In the genomic region with DNA sequence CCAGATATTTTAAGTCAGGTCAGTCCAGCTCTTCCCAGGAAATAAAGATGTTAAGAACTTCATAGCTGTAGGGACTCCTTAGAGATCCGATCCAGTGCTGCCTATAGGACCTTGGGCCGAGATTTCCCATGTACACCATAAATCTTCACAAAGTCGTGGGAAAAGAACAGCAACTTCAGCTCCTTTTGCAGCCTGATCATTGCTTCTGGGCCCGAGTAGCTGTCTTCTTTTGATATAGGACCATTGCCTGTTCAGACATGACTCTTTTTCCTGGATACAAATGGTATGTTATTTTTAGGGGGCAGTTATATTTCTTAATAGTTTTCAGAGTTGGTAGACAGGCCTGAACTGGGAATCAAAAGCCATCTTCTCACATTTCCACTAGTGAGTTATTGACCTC, we compare ENCODE assay signal across 12 cellular contexts. TPM values are rescaled to one million over a fixed set of nuclear protein-coding genes. Genes with fewer than 3 reads are reported as not detected.
DNase-seq lines count a peak whose midpoint lies in the region; ATAC-seq and TF ChIP-seq lines count a peak whose summit lies in the region.
"Had no signal": no experiment of that assay in that cellular context is flagged by ENCODE, and none has a peak within 500 bp of the region (broad histone marks: within the 10 kb centered on the region; RNA-seq: fewer than 3 reads in every experiment).

No MANE protein-coding gene starts in this region.

- H2AFZ ChIP-seq in mammary epithelial cell (ENCODE audit: low read depth, low read length): no peak overlapping the region

- ATAC-seq in Right ventricle myocardium superior (ENCODE audit: poor library complexity): no peak
- ATAC-seq: effector memory CD8-positive, alpha-beta T cell had no signal

- BruUV-seq in mammary epithelial cell (replicated peaks; lab: Mats Ljungman, UMichigan): no TSS peak

- no peaks in the 10 kb centered on the region for H4K20me1 ChIP-seq in mammary epithelial cell (ENCODE audit: insufficient read depth, low read length)

- in situ Hi-C loops in mammary epithelial cell (cut with MboI; ENCODE audit: low sequenced_read_pairs in 2 of 2): no loop called here

- WGBS in mammary epithelial cell (ENCODE audit: low coverage, missing lambda C conversion rate): 16% methylated on average over 3 of the region's 4 CpGs

- TF ChIP-seq CTCF in left ventricle myocardium inferior (IDR thresholded peaks at IDR 0.05; ENCODE audit: borderline replicate concordance): no peak
- no peak for TF ChIP-seq CTCF in mammary epithelial cell (conservative IDR thresholded peaks at IDR 0.05 in 1 of 2, IDR thresholded peaks at IDR 0.05 in 1 of 2; ENCODE audit: extremely low read depth in 1 of 2, insufficient read depth in 1 of 2, low read depth in 1 of 2, low read length in 2 of 2)

- DNase-seq in left ventricle myocardium inferior (no peak), Right ventricle myocardium superior (no peak), mammary epithelial cell (peak; percentile 38), myocyte (ENCODE audit: low read depth) (peak; percentile 32), anterior cingulate cortex (lab: John Stamatoyannopoulos, UW) (no peak), middle frontal gyrus (ENCODE audit: extremely low spot score, low spot score) (no peak)
- no peak for DNase-seq in stimulated activated naive CD4-positive, alpha-beta T cell (lab: John Stamatoyannopoulos, UW)
- DNase-seq in stimulated activated CD4-positive, alpha-beta T cell treated with anti-CD3 and anti-CD28 coated beads, Interleukin-4, amount 100 ng/mL, for 1 hour: no peak
- DNase-seq: CD8-positive, alpha-beta memory T cell; effector memory CD8-positive, alpha-beta T cell; ovary; WERI-Rb-1 had no signal

- H3K79me2 ChIP-seq in mammary epithelial cell (ENCODE audit: insufficient read depth, low read length): peaks cover 76% of the 10 kb centered on the region

- peak overlapping the region; percentile 83 for H3K4me2 ChIP-seq in mammary epithelial cell (ENCODE audit: insufficient read depth, low read depth, low read length)

- intact Hi-C loops in left ventricle myocardium inferior (cut with micrococcal nuclease): no loop called here
- intact Hi-C loops in Right ventricle myocardium superior (cut with DNase I): no loop called here
- intact Hi-C loops in mammary epithelial cell (cut with micrococcal nuclease): loop anchor here (5.0 kb wide), 1 partner anchor 53 kb away; no protein-coding TSS in a partner anchor

- H3K27me3 ChIP-seq in left ventricle myocardium inferior (ENCODE audit: low read depth): no peaks in the 10 kb centered on the region
- no peaks in the 10 kb centered on the region for H3K27me3 ChIP-seq in mammary epithelial cell (ENCODE audit: insufficient read depth, low read length)
- H3K27me3 ChIP-seq: ovary had no signal

- dilution Hi-C loops in mammary epithelial cell (cut with HindIII; ENCODE audit: low sequenced_read_pairs): no loop called here

- peak overlapping the region; percentile 88 for H3K9ac ChIP-seq in mammary epithelial cell (ENCODE audit: insufficient read depth, low read length)

- peaks cover 30% of the 10 kb centered on the region for H3K4me1 ChIP-seq in left ventricle myocardium inferior
- peaks cover 66% of the 10 kb centered on the region for H3K4me1 ChIP-seq in mammary epithelial cell (ENCODE audit: insufficient read depth, low read length)

- peak overlapping the region; percentile 55 for H3K27ac ChIP-seq in left ventricle myocardium inferior (replicated peaks)
- peak overlapping the region; percentile 95 for H3K27ac ChIP-seq in mammary epithelial cell (ENCODE audit: insufficient read depth, low read depth, low read length)
- H3K27ac ChIP-seq: WERI-Rb-1 had no signal

- H3K36me3 ChIP-seq in left ventricle myocardium inferior: no peaks in the 10 kb centered on the region
- peaks cover 12% of the 10 kb centered on the region for H3K36me3 ChIP-seq in mammary epithelial cell (ENCODE audit: insufficient read depth, low read length)
- H3K36me3 ChIP-seq: ovary, WERI-Rb-1 had no signal

- no peak overlapping the region for H3K4me3 ChIP-seq in left ventricle myocardium inferior
- peak overlapping the region; percentile 19 to 30 (median 27) for H3K4me3 ChIP-seq in mammary epithelial cell (replicated peaks in 1 of 3; ENCODE audit: insufficient read depth in 1 of 3, low read depth in 2 of 3, low read length in 3 of 3)
- H3K4me3 ChIP-seq: ovary had no signal

- CTCF ChIA-PET in mammary epithelial cell (lab: Charles Lee; ENCODE audit: low non-redundant PET): interaction anchor here (0.5 to 0.9 kb wide), 4 partner anchors 34 to 355 kb away, joined by 4 to 6 read pairs (median 6); no protein-coding TSS in a partner anchor

- H3K9me3 ChIP-seq in left ventricle myocardium inferior (replicated peaks) (no peaks in the 10 kb centered on the region), mammary epithelial cell (replicated peaks; ENCODE audit: insufficient read depth, low read length) (no peaks in the 10 kb centered on the region)
- H3K9me3 ChIP-seq: ovary had no signal

RNA-seq across cellular contexts. Expression of a gene that starts 20.5 kb away (rescaled TPM):
- 5.1 TPM for total RNA-seq in left ventricle myocardium inferior
- 4.1 TPM for total RNA-seq in Right ventricle myocardium superior
- 100 to 1,000 TPM in 1 of 2 donors, 10 to 100 TPM in 1; 94.2 to 111 TPM for total RNA-seq in mammary epithelial cell
- 90.3 TPM for polyA plus RNA-seq in mammary epithelial cell
- polyA minus RNA-seq in mammary epithelial cell: 188 TPM
- 6.0 and 8.4 TPM in 2 replicates for total RNA-seq in myocyte
- polyA plus RNA-seq in myocyte (2012): 21.9 TPM

Comparison
In these comparisons a context has a peak if more than half of its experiments do, and no peak if none do; other contexts are left out.
1. DNase-seq: peak in mammary epithelial cell (single experiment) and myocyte (single experiment); none in left ventricle myocardium inferior (single experiment), Right ventricle myocardium superior (single experiment), anterior cingulate cortex (0 of 58), stimulated activated naive CD4-positive, alpha-beta T cell (0 of 6), stimulated activated CD4-positive, alpha-beta T cell treated with anti-CD3 and anti-CD28 coated beads, Interleukin-4, amount 100 ng/mL, for 1 hour (single experiment) and middle frontal gyrus (single experiment).
2. RNA of a gene that starts 20.5 kb away (total RNA-seq): 94.2 to 111 TPM in mammary epithelial cell; 6.0 to 8.4 TPM in myocyte, 5.1 TPM in left ventricle myocardium inferior (single experiment) and 4.1 TPM in Right ventricle myocardium superior (single experiment); every median in the first group is over 10 times any median in the second.